30 cellular contexts compared by ENCODE assay signal in genomic region chr10:44177610-44178009, GRCh38.
"Had no signal": no experiment of that assay in that cellular context is flagged by ENCODE, and none has a peak within 500 bp of the region (broad histone marks: within the 10 kb centered on the region; RNA-seq: fewer than 3 reads in every experiment).

No MANE protein-coding gene starts in this region.

- ATAC-seq: activated naive CD4-positive, alpha-beta T cell treated with anti-CD3 and anti-CD28 coated beads, Interleukin-2, amount 50 U/mL, for 72 hours; activated T-cell treated with anti-CD3 and anti-CD28 coated beads, Interleukin-2, amount 50 U/mL, for 4 hours; body of pancreas; Panc1 had no signal

- DNase-seq: activated CD4-positive, alpha-beta memory T cell treated with anti-CD3 and anti-CD28 coated beads for 36 hours; activated CD4-positive, alpha-beta T cell treated with anti-CD3 and anti-CD28 coated beads, Interleukin-2, amount 10 ng/mL, durations not matched to agents 7 days and 5 days; activated CD8-positive, alpha-beta memory T cell treated with anti-CD3 and anti-CD28 coated beads, Interleukin-2, amount 50 U/mL, for 4 hours; activated gamma-delta T cell treated with Interleukin-2 at 50 U/mL for 16 hours; activated naive CD4-positive, alpha-beta T cell treated with anti-CD3 and anti-CD28 coated beads for 36 hours; activated T-cell treated with anti-CD3 and anti-CD28 coated beads for 4 hours; activated T-cell treated with anti-CD3 and anti-CD28 coated beads, Interleukin-2, amount 50 U/mL, for 4 hours; adrenal gland; body of pancreas; caudate nucleus; Kasumi-1; KG1; MM.1S; MV-4-11; NCI-H1092; NCI-H1436 treated with DMSO at 0.1 percent for 48 hours; NCI-H1694 treated with DMSO at 0.1 percent for 48 hours; NCI-H2029; NCI-H345; NCI-H524 treated with DMSO at 0.1 percent for 48 hours; SHP77; SJCRH30 had no signal

- H3K27ac Mint-ChIP-seq: activated CD4-positive, alpha-beta memory T cell treated with anti-CD3 and anti-CD28 coated beads for 36 hours; activated CD4-positive, alpha-beta T cell treated with anti-CD3 and anti-CD28 coated beads, Interleukin-2, amount 10 ng/mL, durations not matched to agents 7 days and 5 days; activated naive CD4-positive, alpha-beta T cell treated with anti-CD3 and anti-CD28 coated beads for 36 hours; activated naive CD4-positive, alpha-beta T cell treated with anti-CD3 and anti-CD28 coated beads, Interleukin-2, amount 50 U/mL, for 72 hours; activated T-helper 1 cell treated with anti-CD3 and anti-CD28 coated beads, Interleukin-12 subunit alpha, Interleukin-12 subunit beta, Interleukin-2, Interleukin-4 antibody, amounts not matched to agents 30 ng/mL and 10 ng/mL and 1 ng/mL, durations not matched to agents 14 hours and 24 hours and 36 hours had no signal

- H3K27me3 ChIP-seq: body of pancreas, SJCRH30 had no signal

- H3K9me3 ChIP-seq: adrenal gland, body of pancreas, SJCRH30 had no signal

- H3K4me1 Mint-ChIP-seq: activated CD4-positive, alpha-beta T cell treated with anti-CD3 and anti-CD28 coated beads, Interleukin-2, amount 10 ng/mL, durations not matched to agents 7 days and 5 days had no signal

- H3K27ac ChIP-seq: adrenal gland, body of pancreas, RWPE1, SJCRH30, SK-N-MC had no signal

- H3K36me3 ChIP-seq: adrenal gland, SJCRH30 had no signal

- H3K4me3 Mint-ChIP-seq: activated CD4-positive, alpha-beta memory T cell treated with anti-CD3 and anti-CD28 coated beads for 36 hours; activated CD4-positive, alpha-beta T cell treated with anti-CD3 and anti-CD28 coated beads, Interleukin-2, amount 10 ng/mL, durations not matched to agents 7 days and 5 days; activated naive CD4-positive, alpha-beta T cell treated with anti-CD3 and anti-CD28 coated beads for 36 hours; activated T-cell treated with anti-CD3 and anti-CD28 coated beads, Interleukin-2, amount 50 U/mL, for 4 hours; activated T-helper 1 cell treated with anti-CD3 and anti-CD28 coated beads, Interleukin-12 subunit alpha, Interleukin-12 subunit beta, Interleukin-2, Interleukin-4 antibody, amounts not matched to agents 30 ng/mL and 10 ng/mL and 1 ng/mL, durations not matched to agents 14 hours and 24 hours and 36 hours had no signal

- H3K4me1 ChIP-seq: adrenal gland had no signal

- H3K4me3 ChIP-seq: adrenal gland, body of pancreas, SJCRH30, SK-N-MC had no signal

- H3K9me3 Mint-ChIP-seq: activated CD4-positive, alpha-beta memory T cell treated with anti-CD3 and anti-CD28 coated beads for 36 hours; activated CD4-positive, alpha-beta T cell treated with anti-CD3 and anti-CD28 coated beads, Interleukin-2, amount 10 ng/mL, durations not matched to agents 7 days and 5 days; activated naive CD4-positive, alpha-beta T cell treated with anti-CD3 and anti-CD28 coated beads for 36 hours; activated naive CD4-positive, alpha-beta T cell treated with anti-CD3 and anti-CD28 coated beads, Interleukin-2, amount 50 U/mL, for 72 hours; activated T-cell treated with anti-CD3 and anti-CD28 coated beads, Interleukin-2, amount 50 U/mL, for 4 hours; activated T-helper 1 cell treated with anti-CD3 and anti-CD28 coated beads, Interleukin-12 subunit alpha, Interleukin-12 subunit beta, Interleukin-2, Interleukin-4 antibody, amounts not matched to agents 30 ng/mL and 10 ng/mL and 1 ng/mL, durations not matched to agents 14 hours and 24 hours and 36 hours had no signal

- H3K36me3 Mint-ChIP-seq: activated CD4-positive, alpha-beta memory T cell treated with anti-CD3 and anti-CD28 coated beads for 36 hours; activated naive CD4-positive, alpha-beta T cell treated with anti-CD3 and anti-CD28 coated beads, Interleukin-2, amount 50 U/mL, for 72 hours had no signal

- H3K27me3 Mint-ChIP-seq: activated CD4-positive, alpha-beta memory T cell treated with anti-CD3 and anti-CD28 coated beads for 36 hours; activated CD4-positive, alpha-beta T cell treated with anti-CD3 and anti-CD28 coated beads, Interleukin-2, amount 10 ng/mL, durations not matched to agents 7 days and 5 days had no signal

- FAIRE-seq: astrocyte, bronchial epithelial cell, TTC549 had no signal
